1 cellular context compared by ENCODE assay signal in the genomic region with DNA sequence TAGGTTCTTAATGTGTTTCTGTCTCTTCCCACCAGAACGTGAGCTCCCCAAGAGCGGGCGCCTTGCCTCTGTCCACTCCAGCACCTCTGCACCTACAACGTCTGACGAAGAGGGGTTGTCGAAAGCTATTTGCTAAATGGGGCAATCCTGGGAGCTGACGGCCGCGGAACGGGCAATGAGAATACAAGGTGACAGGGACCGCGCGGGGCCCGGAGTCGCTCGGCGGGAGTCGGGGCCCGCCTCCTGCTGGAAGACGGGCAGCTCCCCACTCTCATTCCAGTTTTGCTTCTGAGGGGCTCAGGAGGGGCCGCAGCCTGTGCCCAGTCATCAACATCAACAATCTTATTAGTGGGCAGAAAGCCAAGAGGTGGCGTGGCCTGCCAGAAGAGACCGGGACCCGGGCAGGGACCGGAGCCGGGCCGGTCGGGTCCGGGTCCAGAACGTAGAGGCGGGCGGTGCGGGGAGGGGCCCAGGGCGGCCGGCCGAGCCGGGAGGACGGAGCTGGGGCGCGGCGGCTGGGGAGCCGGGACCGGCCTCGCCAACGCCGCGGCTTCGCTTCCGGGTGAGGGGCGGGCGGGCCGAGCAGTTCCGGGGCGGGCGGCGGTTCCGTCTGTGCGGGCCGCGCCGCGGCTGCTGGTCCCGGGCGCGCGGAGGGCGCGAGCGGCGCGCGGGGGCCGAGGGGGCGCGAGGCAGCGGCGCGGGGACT.
A peak's percentile ranks its signal among the peaks of the same experiment; 100 is the strongest.
TF ChIP-seq lines count a peak whose summit lies in the region.

Gene MOSMO, plus strand, starts transcription at position 603 of the 706 bp plus-strand sequence. CDS start 191 bp downstream, outside the sequence.

TF ChIP-seq in HepG2, 621 proteins besides CTCF, POLR2A, EP300 and RAD21 (continued from another document and continues in another):
- TF ChIP-seq ZHX2 (IDR thresholded peaks at IDR 0.05; ENCODE audit: low read depth) (peak; percentile 57; the same call in 1 of the 2 replicates), ZHX2 (CRISPR knock-in tag; IDR thresholded peaks at IDR 0.05; ENCODE audit: borderline replicate concordance) (0 out of 2 replicates have a peak, but pooled peaks have one; percentile 26), RXRB (CRISPR knock-in tag; IDR thresholded peaks at IDR 0.05; ENCODE audit: borderline replicate concordance) (0 out of 2 replicates have a peak, but pooled peaks have one; percentile 14), POLR2G (IDR thresholded peaks at IDR 0.05; ENCODE audit: low read depth, low read length) (peak; percentile 92), ARID5B (CRISPR knock-in tag; IDR thresholded peaks at IDR 0.05) (peak; percentile 16; the same call in 1 of the 2 replicates), MAZ (IDR thresholded peaks at IDR 0.05; ENCODE audit: borderline replicate concordance, low read depth, low read length) (no peak; the same call in 1 of the 2 replicates), MAZ (CRISPR knock-in tag; IDR thresholded peaks at IDR 0.05; ENCODE audit: low read depth) (0 out of 2 replicates have a peak, but pooled peaks have one; percentile 29), PHF21A (CRISPR knock-in tag; IDR thresholded peaks at IDR 0.05) (peak; percentile 88), NR2F6 (IDR thresholded peaks at IDR 0.05) (no peak), NR2F6 (CRISPR knock-in tag; IDR thresholded peaks at IDR 0.05) (no peak), HIC2 (CRISPR knock-in tag; IDR thresholded peaks at IDR 0.05; ENCODE audit: low read depth) (0 out of 2 replicates have a peak, but pooled peaks have one; percentile 0), ZNF891 (CRISPR knock-in tag; IDR thresholded peaks at IDR 0.05) (peak; percentile 83; the same call in 1 of the 2 replicates), ZBTB25 (CRISPR knock-in tag; IDR thresholded peaks at IDR 0.05) (peak; percentile 88), NONO (IDR thresholded peaks at IDR 0.05) (no peak), NONO (CRISPR knock-in tag; conservative IDR thresholded peaks at IDR 0.05) (peak; percentile 41; the same call in 1 of the 2 replicates), ZNF567 (CRISPR knock-in tag; IDR thresholded peaks at IDR 0.05; ENCODE audit: borderline replicate concordance) (0 out of 2 replicates have a peak, but pooled peaks have one; percentile 82), XBP1 (CRISPR knock-in tag; IDR thresholded peaks at IDR 0.05) (peak; percentile 82; the same call in 1 of the 2 replicates), CBFB (CRISPR knock-in tag; IDR thresholded peaks at IDR 0.05) (peak; percentile 55), MYNN (CRISPR knock-in tag; IDR thresholded peaks at IDR 0.05; ENCODE audit: low read depth) (no peak), SKI (IDR thresholded peaks at IDR 0.05; ENCODE audit: partially characterized antibody) (peak; percentile 58), ZNF121 (CRISPR knock-in tag; IDR thresholded peaks at IDR 0.05) (peak; percentile 47; the same call in 1 of the 2 replicates), ZFP37 (CRISPR knock-in tag; IDR thresholded peaks at IDR 0.05; ENCODE audit: borderline replicate concordance) (no peak), MAX (IDR thresholded peaks at IDR 0.05) (peak; percentile 72; the same call in 1 of the 2 replicates), ZC3H13 (CRISPR knock-in tag; IDR thresholded peaks at IDR 0.05) (peak; percentile 64; the same call in 1 of the 2 replicates), ZNF225 (CRISPR knock-in tag; IDR thresholded peaks at IDR 0.05) (0 out of 2 replicates have a peak, but pooled peaks have one; percentile 42), FOXJ3 (CRISPR knock-in tag; IDR thresholded peaks at IDR 0.05; ENCODE audit: borderline replicate concordance) (peak; percentile 72; the same call in 1 of the 2 replicates)
- TF ChIP-seq, protein P1, sequence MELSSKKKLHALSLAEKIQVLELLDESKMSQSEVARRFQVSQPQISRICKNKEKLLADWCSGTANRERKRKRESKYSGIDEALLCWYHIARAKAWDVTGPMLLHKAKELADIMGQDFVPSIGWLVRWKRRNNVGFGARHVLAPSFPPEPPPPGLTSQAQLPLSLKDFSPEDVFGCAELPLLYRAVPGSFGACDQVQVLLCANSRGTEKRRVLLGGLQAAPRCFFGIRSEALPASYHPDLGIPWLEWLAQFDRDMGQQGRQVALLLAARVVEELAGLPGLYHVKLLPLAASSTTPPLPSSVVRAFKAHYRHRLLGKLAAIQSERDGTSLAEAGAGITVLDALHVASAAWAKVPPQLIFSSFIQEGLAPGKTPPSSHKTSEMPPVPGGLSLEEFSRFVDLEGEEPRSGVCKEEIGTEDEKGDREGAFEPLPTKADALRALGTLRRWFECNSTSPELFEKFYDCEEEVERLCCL (CRISPR knock-in tag; IDR thresholded peaks at IDR 0.05; ENCODE audit: borderline replicate concordance): 0 out of 2 replicates have a peak, but pooled peaks have one; percentile 70
- TF ChIP-seq, protein P2, sequence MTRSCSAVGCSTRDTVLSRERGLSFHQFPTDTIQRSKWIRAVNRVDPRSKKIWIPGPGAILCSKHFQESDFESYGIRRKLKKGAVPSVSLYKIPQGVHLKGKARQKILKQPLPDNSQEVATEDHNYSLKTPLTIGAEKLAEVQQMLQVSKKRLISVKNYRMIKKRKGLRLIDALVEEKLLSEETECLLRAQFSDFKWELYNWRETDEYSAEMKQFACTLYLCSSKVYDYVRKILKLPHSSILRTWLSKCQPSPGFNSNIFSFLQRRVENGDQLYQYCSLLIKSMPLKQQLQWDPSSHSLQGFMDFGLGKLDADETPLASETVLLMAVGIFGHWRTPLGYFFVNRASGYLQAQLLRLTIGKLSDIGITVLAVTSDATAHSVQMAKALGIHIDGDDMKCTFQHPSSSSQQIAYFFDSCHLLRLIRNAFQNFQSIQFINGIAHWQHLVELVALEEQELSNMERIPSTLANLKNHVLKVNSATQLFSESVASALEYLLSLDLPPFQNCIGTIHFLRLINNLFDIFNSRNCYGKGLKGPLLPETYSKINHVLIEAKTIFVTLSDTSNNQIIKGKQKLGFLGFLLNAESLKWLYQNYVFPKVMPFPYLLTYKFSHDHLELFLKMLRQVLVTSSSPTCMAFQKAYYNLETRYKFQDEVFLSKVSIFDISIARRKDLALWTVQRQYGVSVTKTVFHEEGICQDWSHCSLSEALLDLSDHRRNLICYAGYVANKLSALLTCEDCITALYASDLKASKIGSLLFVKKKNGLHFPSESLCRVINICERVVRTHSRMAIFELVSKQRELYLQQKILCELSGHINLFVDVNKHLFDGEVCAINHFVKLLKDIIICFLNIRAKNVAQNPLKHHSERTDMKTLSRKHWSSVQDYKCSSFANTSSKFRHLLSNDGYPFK (CRISPR knock-in tag; IDR thresholded peaks at IDR 0.05; ENCODE audit: borderline replicate concordance): peak; percentile 51; the same call in 1 of the 2 replicates
- TF ChIP-seq, protein P3, sequence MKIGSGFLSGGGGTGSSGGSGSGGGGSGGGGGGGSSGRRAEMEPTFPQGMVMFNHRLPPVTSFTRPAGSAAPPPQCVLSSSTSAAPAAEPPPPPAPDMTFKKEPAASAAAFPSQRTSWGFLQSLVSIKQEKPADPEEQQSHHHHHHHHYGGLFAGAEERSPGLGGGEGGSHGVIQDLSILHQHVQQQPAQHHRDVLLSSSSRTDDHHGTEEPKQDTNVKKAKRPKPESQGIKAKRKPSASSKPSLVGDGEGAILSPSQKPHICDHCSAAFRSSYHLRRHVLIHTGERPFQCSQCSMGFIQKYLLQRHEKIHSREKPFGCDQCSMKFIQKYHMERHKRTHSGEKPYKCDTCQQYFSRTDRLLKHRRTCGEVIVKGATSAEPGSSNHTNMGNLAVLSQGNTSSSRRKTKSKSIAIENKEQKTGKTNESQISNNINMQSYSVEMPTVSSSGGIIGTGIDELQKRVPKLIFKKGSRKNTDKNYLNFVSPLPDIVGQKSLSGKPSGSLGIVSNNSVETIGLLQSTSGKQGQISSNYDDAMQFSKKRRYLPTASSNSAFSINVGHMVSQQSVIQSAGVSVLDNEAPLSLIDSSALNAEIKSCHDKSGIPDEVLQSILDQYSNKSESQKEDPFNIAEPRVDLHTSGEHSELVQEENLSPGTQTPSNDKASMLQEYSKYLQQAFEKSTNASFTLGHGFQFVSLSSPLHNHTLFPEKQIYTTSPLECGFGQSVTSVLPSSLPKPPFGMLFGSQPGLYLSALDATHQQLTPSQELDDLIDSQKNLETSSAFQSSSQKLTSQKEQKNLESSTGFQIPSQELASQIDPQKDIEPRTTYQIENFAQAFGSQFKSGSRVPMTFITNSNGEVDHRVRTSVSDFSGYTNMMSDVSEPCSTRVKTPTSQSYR (CRISPR knock-in tag; IDR thresholded peaks at IDR 0.05; ENCODE audit: borderline replicate concordance): peak; percentile 17; the same call in 1 of the 2 replicates
